21 cellular contexts compared by ENCODE assay signal in genomic region chr16:54591816-54592246, GRCh38.
"Had no signal": no experiment of that assay in that cellular context is flagged by ENCODE, and none has a peak within 500 bp of the region (broad histone marks: within the 10 kb centered on the region; RNA-seq: fewer than 3 reads in every experiment).

No MANE protein-coding gene starts in this region.

- H3K4me1 ChIP-seq: foreskin keratinocyte, pancreas, psoas muscle, right atrium auricular region had no signal

- H3K36me3 ChIP-seq: left ventricle myocardium inferior, pancreas, right atrium auricular region, thoracic aorta had no signal

- H3K4me3 Mint-ChIP-seq: activated CD4-positive, alpha-beta T cell treated with anti-CD3 and anti-CD28 coated beads, Interleukin-2, amount 10 ng/mL, durations not matched to agents 24 days and 14 days; activated CD8-positive, alpha-beta T cell treated with anti-CD3 and anti-CD28 coated beads for 36 hours; activated T-helper 1 cell treated with anti-CD3 and anti-CD28 coated beads, Interleukin-12 subunit alpha, Interleukin-12 subunit beta, Interleukin-2, Interleukin-4 antibody, amounts not matched to agents 30 ng/mL and 10 ng/mL and 1 ng/mL, durations not matched to agents 14 hours and 24 hours and 36 hours; brain; mesothelial cell of epicardium; naive thymus-derived CD8-positive, alpha-beta T cell; type B pancreatic cell had no signal

- H3K9me3 ChIP-seq: left ventricle myocardium inferior, pancreas, psoas muscle, right atrium auricular region, thoracic aorta had no signal

- FAIRE-seq: pancreas had no signal

- H3K27me3 ChIP-seq: pancreas, right atrium auricular region had no signal

- H3K27ac ChIP-seq: foreskin keratinocyte, left ventricle myocardium inferior, pancreas, psoas muscle, right atrium auricular region, thoracic aorta had no signal

- H3K36me3 Mint-ChIP-seq: brain; mesothelial cell of epicardium; naive thymus-derived CD8-positive, alpha-beta T cell; type B pancreatic cell had no signal

- ATAC-seq: activated CD4-positive, CD25-positive, alpha-beta regulatory T cell treated with anti-CD3 and anti-CD28 coated beads, Interleukin-2, amount 50 U/mL, for 24 hours; activated CD8-positive, alpha-beta T cell treated with anti-CD3 and anti-CD28 coated beads for 36 hours; foreskin keratinocyte; naive thymus-derived CD8-positive, alpha-beta T cell; pancreas; psoas muscle had no signal

- H3K4me3 ChIP-seq: left ventricle myocardium inferior, pancreas, psoas muscle, right atrium auricular region, thoracic aorta had no signal

- H3K9me3 Mint-ChIP-seq: activated CD8-positive, alpha-beta T cell treated with anti-CD3 and anti-CD28 coated beads for 36 hours; mesothelial cell of epicardium had no signal

- H3K27ac Mint-ChIP-seq: activated CD4-positive, alpha-beta T cell treated with anti-CD3 and anti-CD28 coated beads, Interleukin-2, amount 10 ng/mL, durations not matched to agents 24 days and 14 days; activated CD8-positive, alpha-beta T cell treated with anti-CD3 and anti-CD28 coated beads for 36 hours; activated T-helper 1 cell treated with anti-CD3 and anti-CD28 coated beads, Interleukin-12 subunit alpha, Interleukin-12 subunit beta, Interleukin-2, Interleukin-4 antibody, amounts not matched to agents 30 ng/mL and 10 ng/mL and 1 ng/mL, durations not matched to agents 14 hours and 24 hours and 36 hours; mesothelial cell of epicardium; naive thymus-derived CD8-positive, alpha-beta T cell; type B pancreatic cell had no signal

- H3K4me1 Mint-ChIP-seq: activated CD4-positive, alpha-beta T cell treated with anti-CD3 and anti-CD28 coated beads, Interleukin-2, amount 10 ng/mL, durations not matched to agents 24 days and 14 days had no signal

- DNase-seq: activated CD4-positive, alpha-beta T cell treated with anti-CD3 and anti-CD28 coated beads, Interleukin-2, amount 10 ng/mL, durations not matched to agents 24 days and 14 days; activated CD8-positive, alpha-beta T cell treated with anti-CD3 and anti-CD28 coated beads for 36 hours; activated gamma-delta T cell; activated naive CD4-positive, alpha-beta T cell treated with anti-CD3 and anti-CD28 coated beads, Interleukin-2, amount 50 U/mL, for 16 hours; anterior cingulate cortex; effector CD4-positive, alpha-beta T cell; erythroblast; foreskin keratinocyte; left ventricle myocardium inferior; naive thymus-derived CD8-positive, alpha-beta T cell; pancreas; psoas muscle; stimulated activated CD4-positive, alpha-beta T cell treated with anti-CD3 and anti-CD28 coated beads, Interleukin-4, amount 100 ng/mL, for 24 hours; stimulated activated naive CD4-positive, alpha-beta T cell treated with Interleukin-2 at 50 U/mL for 16 hours had no signal
